Comparison of ENCODE assay signal across 8 cellular contexts in genomic region chr2:73779472-73780241, GRCh38. TPM values are rescaled to one million over a fixed set of nuclear protein-coding genes. Genes with fewer than 3 reads are reported as not detected.
DNase-seq lines count a peak whose midpoint lies in the region; ATAC-seq and TF ChIP-seq lines count a peak whose summit lies in the region.

DUSP11 (minus strand) TSS chr2:73780103; CDS start chr2:73779974, 129 bp downstream.

- H3K79me2 ChIP-seq in DOHH2 (ENCODE audit: control insufficient read depth, low read length) (peaks cover 33% of the 10 kb centered on the region), Karpas-422 (ENCODE audit: low read length) (peaks cover 40% of the 10 kb centered on the region), fibroblast of lung (ENCODE audit: control insufficient read depth, insufficient read depth, low read length) (peaks cover 21% of the 10 kb centered on the region)

- H3K36me3 ChIP-seq in DOHH2 (ENCODE audit: control insufficient read depth, low read length) (peaks cover 26% of the 10 kb centered on the region), Karpas-422 (ENCODE audit: insufficient read depth, low read length) (peaks cover 20% of the 10 kb centered on the region), fibroblast of lung (ENCODE audit: control insufficient read depth, insufficient read depth, low read length) (no peaks in the 10 kb centered on the region)

- H3K4me1 ChIP-seq in DOHH2 (ENCODE audit: control insufficient read depth, low read length) (peaks cover 20% of the 10 kb centered on the region), Karpas-422 (ENCODE audit: low read length) (peaks cover 19% of the 10 kb centered on the region), fibroblast of lung (ENCODE audit: control insufficient read depth, extremely low read depth, insufficient read depth, low read length) (no peaks in the 10 kb centered on the region)

- no peaks in the 10 kb centered on the region for H4K20me1 ChIP-seq in DOHH2 (ENCODE audit: control insufficient read depth, insufficient read depth, low read depth, low read length)
- H4K20me1 ChIP-seq in Karpas-422 (ENCODE audit: insufficient read depth, low read depth, low read length), result 0 out of 2 replicates have a peak, but pooled peaks cover 4% of the 10 kb centered on the region
- no peaks in the 10 kb centered on the region for H4K20me1 ChIP-seq in fibroblast of lung (ENCODE audit: control insufficient read depth, extremely low read depth, insufficient read depth, low read length)

- H3K4me3 Mint-ChIP-seq in activated T-helper 1 cell treated with anti-CD3 and anti-CD28 coated beads, Interleukin-12 subunit alpha, Interleukin-12 subunit beta, Interleukin-2, Interleukin-4 antibody, amounts not matched to agents 30 ng/mL and 10 ng/mL and 1 ng/mL, durations not matched to agents 14 hours and 24 hours and 36 hours, result peak within 1 kb of the TSS; percentile 99
- peak within 1 kb of the TSS; percentile 91 to 100 (median 99) for H3K4me3 Mint-ChIP-seq in naive thymus-derived CD8-positive, alpha-beta T cell

- peaks cover 16% of the 10 kb centered on the region for H3K36me3 Mint-ChIP-seq in activated T-helper 1 cell treated with anti-CD3 and anti-CD28 coated beads, Interleukin-12 subunit alpha, Interleukin-12 subunit beta, Interleukin-2, Interleukin-4 antibody, amounts not matched to agents 30 ng/mL and 10 ng/mL and 1 ng/mL, durations not matched to agents 14 hours and 24 hours and 36 hours (ENCODE audit: low read depth)
- peaks cover 0 to 29% (median 14%) of the 10 kb centered on the region in 3 donors for H3K36me3 Mint-ChIP-seq in naive thymus-derived CD8-positive, alpha-beta T cell

- H3K4me3 ChIP-seq in DOHH2 (ENCODE audit: low read length), result peak within 1 kb of the TSS; percentile 76
- peak within 1 kb of the TSS; percentile 81 for H3K4me3 ChIP-seq in Karpas-422 (ENCODE audit: low read length)
- H3K4me3 ChIP-seq in fibroblast of lung (replicated peaks in 1 of 4; ENCODE audit: control extremely low read depth in 1 of 4, insufficient read depth in 1 of 4, low read depth in 3 of 4, low read length in 4 of 4), result peak within 1 kb of the TSS; percentile 68 to 100 (median 100)

- H3K27me3 ChIP-seq in DOHH2 (ENCODE audit: control insufficient read depth, low read length), result peaks cover 7% of the 10 kb centered on the region
- no peaks in the 10 kb centered on the region for H3K27me3 ChIP-seq in Karpas-422 (ENCODE audit: low read length)
- H3K27me3 ChIP-seq in fibroblast of lung (ENCODE audit: control insufficient read depth, insufficient read depth, low read length), result no peaks in the 10 kb centered on the region

- peak within 1 kb of the TSS; percentile 53 for H3K4me2 ChIP-seq in DOHH2 (ENCODE audit: low read length)
- H3K4me2 ChIP-seq in Karpas-422 (ENCODE audit: low read depth, low read length, poor library complexity, severe bottlenecking), result peak within 1 kb of the TSS; percentile 91
- H3K4me2 ChIP-seq in fibroblast of lung (ENCODE audit: extremely low read depth, insufficient read depth, low read length), result peak within 1 kb of the TSS; percentile 85

- H3K4me1 Mint-ChIP-seq in activated T-helper 1 cell treated with anti-CD3 and anti-CD28 coated beads, Interleukin-12 subunit alpha, Interleukin-12 subunit beta, Interleukin-2, Interleukin-4 antibody, amounts not matched to agents 30 ng/mL and 10 ng/mL and 1 ng/mL, durations not matched to agents 14 hours and 24 hours and 36 hours (ENCODE audit: low read depth), result peaks cover 26% of the 10 kb centered on the region
- H3K4me1 Mint-ChIP-seq in naive thymus-derived CD8-positive, alpha-beta T cell, result peaks cover 6 to 47% (median 31%) of the 10 kb centered on the region in 4 donors

- no peaks in the 10 kb centered on the region for H3F3A ChIP-seq in DOHH2 (ENCODE audit: control insufficient read depth, insufficient read depth)

- POLR2A ChIA-PET in naive thymus-derived CD8-positive, alpha-beta T cell (lab: Charles Lee), result interaction anchor here (0.7 to 1.2 kb wide), 4 partner anchors 10 to 49 kb away, joined by 3 to 6 read pairs (median 4); partner anchors contain the start of gene TPRKB

- peak; percentile 90 for TF ChIP-seq CTCF in DOHH2 (IDR thresholded peaks at IDR 0.05; ENCODE audit: low read depth, low read length, poor library complexity, severe bottlenecking)
- peak; percentile 93 to 96 for TF ChIP-seq CTCF in fibroblast of lung (conservative IDR thresholded peaks at IDR 0.05 in 1 of 2, IDR thresholded peaks at IDR 0.05 in 1 of 2; ENCODE audit: low read depth in 1 of 2, low read length in 2 of 2)

- H3K27ac Mint-ChIP-seq in activated T-helper 1 cell treated with anti-CD3 and anti-CD28 coated beads, Interleukin-12 subunit alpha, Interleukin-12 subunit beta, Interleukin-2, Interleukin-4 antibody, amounts not matched to agents 30 ng/mL and 10 ng/mL and 1 ng/mL, durations not matched to agents 14 hours and 24 hours and 36 hours, result peak within 1 kb of the TSS; percentile 94
- peak within 1 kb of the TSS; percentile 96 to 99 (median 99) for H3K27ac Mint-ChIP-seq in naive thymus-derived CD8-positive, alpha-beta T cell

- H3K9me2 ChIP-seq in DOHH2 (replicated peaks; ENCODE audit: control insufficient read depth, low read length) (no peaks in the 10 kb centered on the region), Karpas-422 (replicated peaks; ENCODE audit: insufficient read depth, low read length) (no peaks in the 10 kb centered on the region)

- H3K27me3 Mint-ChIP-seq in activated T-helper 1 cell treated with anti-CD3 and anti-CD28 coated beads, Interleukin-12 subunit alpha, Interleukin-12 subunit beta, Interleukin-2, Interleukin-4 antibody, amounts not matched to agents 30 ng/mL and 10 ng/mL and 1 ng/mL, durations not matched to agents 14 hours and 24 hours and 36 hours (ENCODE audit: insufficient read depth), result no peaks in the 10 kb centered on the region
- peaks cover 0 to 8% (median 2%) of the 10 kb centered on the region in 5 donors for H3K27me3 Mint-ChIP-seq in naive thymus-derived CD8-positive, alpha-beta T cell

- ATAC-seq in GM21786 (IDR thresholded peaks at IDR 0.05; ENCODE audit: unreplicated experiment), result peak; percentile 99
- ATAC-seq in naive thymus-derived CD8-positive, alpha-beta T cell, result peak; percentile 97 to 98

- peak within 1 kb of the TSS; percentile 89 for H3K9ac ChIP-seq in Karpas-422 (ENCODE audit: low read length)
- H3K9ac ChIP-seq in fibroblast of lung (ENCODE audit: insufficient read depth, low read length), result peak within 1 kb of the TSS; percentile 93

- DNase-seq in Karpas-422 (peak; percentile 100), RKO (ENCODE audit: low spot score) (peak; percentile 94), fibroblast of lung (ENCODE audit: low read depth in 2 of 2) (peak; percentile 85 to 93)
- DNase-seq in activated T-helper 1 cell treated with anti-CD3 and anti-CD28 coated beads, Interleukin-12 subunit alpha, Interleukin-12 subunit beta, Interleukin-2, Interleukin-4 antibody, amounts not matched to agents 30 ng/mL and 10 ng/mL and 1 ng/mL, durations not matched to agents 14 hours and 24 hours and 36 hours (ENCODE audit: low spot score), result peak; percentile 94
- peak; percentile 92 to 99 (median 96) for DNase-seq in naive thymus-derived CD8-positive, alpha-beta T cell
- peak; percentile 95 for DNase-seq in stimulated activated naive CD4-positive, alpha-beta T cell treated with Interleukin-2 at 50 U/mL for 16 hours (lab: John Stamatoyannopoulos, UW)

- H2AFZ ChIP-seq in Karpas-422 (ENCODE audit: low read length), result peak within 1 kb of the TSS; percentile 84
- H2AFZ ChIP-seq in fibroblast of lung (ENCODE audit: low read length), result peak within 1 kb of the TSS; percentile 100

- H3K27ac ChIP-seq in DOHH2 (ENCODE audit: low read depth, low read length) (peak within 1 kb of the TSS; percentile 40), Karpas-422 (ENCODE audit: low read length) (peak within 1 kb of the TSS; percentile 26; the same call in 1 of the 2 replicates), fibroblast of lung (ENCODE audit: insufficient read depth, low read length) (peak within 1 kb of the TSS; percentile 96)

- intact Hi-C loops in activated T-helper 1 cell treated with anti-CD3 and anti-CD28 coated beads, Interleukin-12 subunit alpha, Interleukin-12 subunit beta, Interleukin-2, Interleukin-4 antibody, amounts not matched to agents 30 ng/mL and 10 ng/mL and 1 ng/mL, durations not matched to agents 14 hours and 24 hours and 36 hours (cut with micrococcal nuclease), result loop anchor here (1.0 kb wide), 3 partner anchors 42 to 341 kb away; partner anchors contain the start of gene TPRKB

- H3K9me3 Mint-ChIP-seq in activated T-helper 1 cell treated with anti-CD3 and anti-CD28 coated beads, Interleukin-12 subunit alpha, Interleukin-12 subunit beta, Interleukin-2, Interleukin-4 antibody, amounts not matched to agents 30 ng/mL and 10 ng/mL and 1 ng/mL, durations not matched to agents 14 hours and 24 hours and 36 hours, result no peaks in the 10 kb centered on the region
- H3K9me3 Mint-ChIP-seq in naive thymus-derived CD8-positive, alpha-beta T cell, result peaks cover 0 to 2% (median 0%) of the 10 kb centered on the region in 9 donors

- no peaks in the 10 kb centered on the region for H3K9me3 ChIP-seq in DOHH2 (ENCODE audit: control insufficient read depth, insufficient read depth, low read length)
- no peaks in the 10 kb centered on the region for H3K9me3 ChIP-seq in Karpas-422 (ENCODE audit: low read length)
- H3K9me3 ChIP-seq in fibroblast of lung (ENCODE audit: control insufficient read depth, insufficient read depth, low read depth, low read length), result no peaks in the 10 kb centered on the region

RNA-seq across cellular contexts. Expression of gene DUSP11, which starts in this region (rescaled TPM):
- 46.4 and 84.2 TPM in 2 replicates for total RNA-seq in Karpas-422 (2014; rRNA removed; shearing (Covaris generic); ENCODE audit: low replicate concordance)
- 42.1 and 42.4 TPM in 2 replicates for total RNA-seq in activated T-helper 1 cell treated with anti-CD3 and anti-CD28 coated beads, Interleukin-12 subunit alpha, Interleukin-12 subunit beta, Interleukin-2, Interleukin-4 antibody, amounts not matched to agents 30 ng/mL and 10 ng/mL and 1 ng/mL, durations not matched to agents 14 hours and 24 hours and 36 hours
- total RNA-seq in fibroblast of lung, result 24.9 and 31.7 TPM in 2 replicates
- 36.1 and 38.0 TPM in 2 replicates for polyA plus RNA-seq in fibroblast of lung
- polyA plus RNA-seq in fibroblast of lung (2012), result 22.6 and 23.4 TPM in 2 replicates
- polyA minus RNA-seq in fibroblast of lung (ENCODE audit: low replicate concordance), result 2.3 and 3.2 TPM in 2 replicates
- 10 to 100 TPM; 48.1 to 48.4 TPM for total RNA-seq in naive thymus-derived CD8-positive, alpha-beta T cell
- 10 to 100 TPM; 40.2 to 49.6 (median 49.0) TPM for polyA plus RNA-seq in naive thymus-derived CD8-positive, alpha-beta T cell

Comparison
In these comparisons a context has a peak if more than half of its experiments do, and no peak if none do; other contexts are left out.
1. Peak in every context shown above with its lines: DNase-seq, ATAC-seq, H3K4me3 ChIP-seq and H3K27ac ChIP-seq.
2. H3K27ac ChIP-seq: peak in every context shown above with its lines; median percentile 96 in fibroblast of lung; 40 in DOHH2; 26 in Karpas-422.